Comparison of ENCODE assay signal across 8 cellular contexts in genomic region chr17:61927211-61928100, GRCh38. TPM values are rescaled to one million over a fixed set of nuclear protein-coding genes. Genes with fewer than 3 reads are reported as not detected.
DNase-seq lines count a peak whose midpoint lies in the region; ATAC-seq and TF ChIP-seq lines count a peak whose summit lies in the region.

TSS of gene INTS2 (minus strand) at chr17:61927982. CDS start at chr17:61926644, 1,338 bp downstream.

- H3K4me1 Mint-ChIP-seq in stimulated activated naive CD8-positive, alpha-beta T cell treated with anti-CD3 and anti-CD28 coated beads, Interleukin-15, amount 100 ng/mL, for 72 hours = peaks cover 26% of the 10 kb centered on the region

- H3K27ac ChIP-seq in DND-41 (ENCODE audit: low read length) (peak within 1 kb of the TSS; percentile 92), neural cell (ENCODE audit: low read length) (peak within 1 kb of the TSS; percentile 79)

- ATAC-seq in DND-41 (ENCODE audit: insufficient read depth, low read depth) = peak; percentile 90
- peak; percentile 96 for ATAC-seq in stimulated activated naive CD8-positive, alpha-beta T cell treated with anti-CD3 and anti-CD28 coated beads, Interleukin-15, amount 100 ng/mL, for 72 hours

- H3K9me3 ChIP-seq in DND-41 (ENCODE audit: insufficient read depth, low read length, severe bottlenecking) = no peaks in the 10 kb centered on the region
- no peaks in the 10 kb centered on the region for H3K9me3 ChIP-seq in neural cell (ENCODE audit: low read length)

- peaks cover 20% of the 10 kb centered on the region for H3K4me1 ChIP-seq in DND-41 (ENCODE audit: insufficient read depth, low read length)

- H3K27me3 Mint-ChIP-seq in stimulated activated naive CD8-positive, alpha-beta T cell treated with anti-CD3 and anti-CD28 coated beads, Interleukin-15, amount 100 ng/mL, for 72 hours = no peaks in the 10 kb centered on the region

- H3K9ac ChIP-seq in DND-41 (ENCODE audit: low read depth, low read length) = peak within 1 kb of the TSS; percentile 92
- H3K9ac ChIP-seq in neural cell (ENCODE audit: low read length) = peak within 1 kb of the TSS; percentile 85

- H3K79me2 ChIP-seq in DND-41 (ENCODE audit: insufficient read depth, low read length) (peaks cover 19% of the 10 kb centered on the region), neural cell (replicated peaks; ENCODE audit: insufficient read depth, low read length) (no peaks in the 10 kb centered on the region)

- H3K4me3 Mint-ChIP-seq in stimulated activated naive CD8-positive, alpha-beta T cell treated with anti-CD3 and anti-CD28 coated beads, Interleukin-15, amount 100 ng/mL, for 72 hours = peak within 1 kb of the TSS; percentile 91 to 94

- no peaks in the 10 kb centered on the region for H4K20me1 ChIP-seq in DND-41 (ENCODE audit: insufficient read depth, low read length)
- H4K20me1 ChIP-seq in neural cell (ENCODE audit: insufficient read depth) = no peaks in the 10 kb centered on the region

- H3K9me3 Mint-ChIP-seq in stimulated activated naive CD8-positive, alpha-beta T cell treated with anti-CD3 and anti-CD28 coated beads, Interleukin-15, amount 100 ng/mL, for 72 hours = no peaks in the 10 kb centered on the region

- TF ChIP-seq RAD21 in neural cell (conservative IDR thresholded peaks at IDR 0.05) = peak; percentile 13

- peak within 1 kb of the TSS; percentile 98 for H2AFZ ChIP-seq in DND-41 (ENCODE audit: low read depth, low read length)
- peak within 1 kb of the TSS; percentile 92 for H2AFZ ChIP-seq in neural cell (ENCODE audit: low read depth, low read length)

- no peaks in the 10 kb centered on the region for H3F3A ChIP-seq in neural cell (ENCODE audit: insufficient read depth, low read length, poor library complexity, severe bottlenecking)

- H3K36me3 ChIP-seq in DND-41 (ENCODE audit: insufficient read depth, low read length) = peaks cover 16% of the 10 kb centered on the region; the same call in 1 of the 2 replicates
- peaks cover 6% of the 10 kb centered on the region for H3K36me3 ChIP-seq in H7 (replicated peaks; ENCODE audit: control insufficient read depth, insufficient read depth, low read length)
- H3K36me3 ChIP-seq in neural cell (ENCODE audit: insufficient read depth, low read length) = no peaks in the 10 kb centered on the region

- peak within 1 kb of the TSS; percentile 86 to 97 for H3K27ac Mint-ChIP-seq in stimulated activated naive CD8-positive, alpha-beta T cell treated with anti-CD3 and anti-CD28 coated beads, Interleukin-15, amount 100 ng/mL, for 72 hours

- peak; percentile 95 for DNase-seq in DND-41
- peak; percentile 91 for DNase-seq in H7
- DNase-seq in M059J (ENCODE audit: low read depth) = peak; percentile 91
- DNase-seq in activated T-helper 9 cell treated with anti-CD3 and anti-CD28 coated beads, Interleukin-2, amount 50 U/mL, for 16 hours (ENCODE audit: low read depth) = peak; percentile 93
- peak; percentile 96 for DNase-seq in fibroblast of villous mesenchyme (ENCODE audit: low read depth)
- DNase-seq in stimulated activated naive CD8-positive, alpha-beta T cell treated with anti-CD3 and anti-CD28 coated beads, Interleukin-15, amount 100 ng/mL, for 72 hours = peak; percentile 90 to 95

- TF ChIP-seq EP300 in neural cell (conservative IDR thresholded peaks at IDR 0.05; ENCODE audit: poor library complexity, severe bottlenecking) = peak; percentile 36

- H3K27me3 ChIP-seq in DND-41 (ENCODE audit: insufficient read depth, low read length, poor library complexity) (no peaks in the 10 kb centered on the region), H7 (ENCODE audit: control insufficient read depth, insufficient read depth, low read length) (no peaks in the 10 kb centered on the region), neural cell (ENCODE audit: insufficient read depth, low read depth, low read length) (no peaks in the 10 kb centered on the region)

- H3K4me2 ChIP-seq in DND-41 (ENCODE audit: insufficient read depth, low read length) = peak within 1 kb of the TSS; percentile 70
- peak within 1 kb of the TSS; percentile 78 for H3K4me2 ChIP-seq in neural cell (ENCODE audit: low read length)

- H3K4me3 ChIP-seq in DND-41 (ENCODE audit: low read depth in 1 of 2, low read length in 2 of 2) = peak within 1 kb of the TSS; percentile 81 to 93
- peak within 1 kb of the TSS; percentile 89 for H3K4me3 ChIP-seq in H7 (ENCODE audit: insufficient read depth, low read depth, low read length)
- peak within 1 kb of the TSS; percentile 91 for H3K4me3 ChIP-seq in fibroblast of villous mesenchyme (ENCODE audit: low read depth, low read length)
- peak within 1 kb of the TSS; percentile 76 for H3K4me3 ChIP-seq in neural cell (ENCODE audit: low read length)

- no peaks in the 10 kb centered on the region for H3K9me2 ChIP-seq in neural cell (ENCODE audit: insufficient read depth, low read length)

- peak; percentile 96 for TF ChIP-seq POLR2A in Raji (IDR thresholded peaks at IDR 0.05; ENCODE audit: insufficient read depth, low read depth, low read length)

- peak; percentile 2 for TF ChIP-seq CTCF in DND-41 (IDR thresholded peaks at IDR 0.05; ENCODE audit: borderline replicate concordance, extremely low read depth, low read length, poor library complexity, severe bottlenecking)
- TF ChIP-seq CTCF in fibroblast of villous mesenchyme (IDR thresholded peaks at IDR 0.05; ENCODE audit: insufficient read depth, low read depth, low read length) = no peak
- no peak for TF ChIP-seq CTCF in neural cell (IDR thresholded peaks at IDR 0.05; ENCODE audit: poor library complexity, severe bottlenecking)

TF ChIP-seq in neural cell, 6 proteins besides CTCF, POLR2A, EP300 and RAD21:
- TF ChIP-seq REST (IDR thresholded peaks at IDR 0.05; ENCODE audit: borderline replicate concordance) = peak; percentile 79
- peak; percentile 63 for TF ChIP-seq MXI1 (conservative IDR thresholded peaks at IDR 0.05; ENCODE audit: poor library complexity, severe bottlenecking)
- peak; percentile 89 for TF ChIP-seq TAF1 (IDR thresholded peaks at IDR 0.05; ENCODE audit: low read depth)
- TF ChIP-seq SMC3 (conservative IDR thresholded peaks at IDR 0.05; ENCODE audit: poor library complexity) = no peak
- peak; percentile 97 for TF ChIP-seq POLR2AphosphoS5 (IDR thresholded peaks at IDR 0.05)
- TF ChIP-seq EZH2 (IDR thresholded peaks at IDR 0.05; ENCODE audit: borderline replicate concordance, insufficient read depth, low read length, poor library complexity, severe bottlenecking) = no peak

RNA-seq across cellular contexts. Expression of gene INTS2, which starts in this region (rescaled TPM):
- 17.2 and 20.2 TPM in 2 replicates for total RNA-seq in H7 (2014; rRNA removed; shearing (Covaris generic))
- total RNA-seq in M059J (2014; rRNA removed; shearing (Covaris generic)) = 9.4 and 11.7 TPM in 2 replicates
- total RNA-seq in fibroblast of villous mesenchyme = 13.5 and 17.7 TPM in 2 replicates
- polyA plus RNA-seq in neural cell = 17.3 and 23.7 TPM in 2 replicates
- polyA minus RNA-seq in neural cell = 30.2 and 31.5 TPM in 2 replicates

Comparison
In these comparisons a context has a peak if more than half of its experiments do, and no peak if none do; other contexts are left out.
1. Peak in every context shown above with its lines: DNase-seq, ATAC-seq, H3K4me3 ChIP-seq and H3K27ac ChIP-seq.